In the genomic region with DNA sequence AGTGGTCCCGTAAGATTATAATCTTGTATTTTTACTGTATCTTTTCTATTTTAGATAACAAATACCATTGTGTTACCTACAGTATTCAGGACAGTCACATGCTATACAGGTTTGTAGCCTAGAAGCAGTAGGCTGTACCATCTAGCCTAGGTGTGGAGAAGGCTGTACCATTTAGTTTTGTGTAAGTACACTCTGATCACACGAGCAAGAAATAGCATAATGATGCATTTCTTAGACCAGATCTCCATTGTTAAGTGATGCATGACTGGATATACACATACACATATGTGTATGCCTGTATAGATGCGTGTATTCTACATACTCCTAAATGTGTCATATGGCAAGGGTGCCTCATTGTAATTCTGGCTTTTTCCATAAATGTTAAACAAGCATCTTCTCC, we compare ENCODE assay signal across 17 cellular contexts. TPM values are rescaled to one million over a fixed set of nuclear protein-coding genes. Genes with fewer than 3 reads are reported as not detected.
A peak's percentile ranks its signal among the peaks of the same experiment; 100 is the strongest.
DNase-seq lines count a peak whose midpoint lies in the region; ATAC-seq and TF ChIP-seq lines count a peak whose summit lies in the region.
"Had no signal": no experiment of that assay in that cellular context is flagged by ENCODE, and none has a peak within 500 bp of the region (broad histone marks: within the 10 kb centered on the region; RNA-seq: fewer than 3 reads in every experiment).

No MANE protein-coding gene starts in this region.

- no peaks in the 10 kb centered on the region for H3K9me3 Mint-ChIP-seq in GM23338
- H3K9me3 Mint-ChIP-seq: CD14-positive monocyte had no signal

- H3K4me3 Mint-ChIP-seq in GM23338, result no peak overlapping the region
- H3K4me3 Mint-ChIP-seq: CD14-positive monocyte had no signal

- H3K4me1 ChIP-seq in GM23338 (ENCODE audit: insufficient read depth) (peaks cover 42% of the 10 kb centered on the region), OCI-LY1 (ENCODE audit: insufficient read depth, low read length, severe bottlenecking) (peaks cover 56% of the 10 kb centered on the region), esophagus squamous epithelium (peaks cover 28 to 43% (median 28%) of the 10 kb centered on the region in 3 donors), stomach smooth muscle (ENCODE audit: control insufficient read depth, insufficient read depth, low read length) (peaks cover 57% of the 10 kb centered on the region)

- no peaks in the 10 kb centered on the region for H3K9me3 ChIP-seq in OCI-LY1 (ENCODE audit: low read length)
- no peaks in the 10 kb centered on the region for H3K9me3 ChIP-seq in esophagus squamous epithelium
- no peaks in the 10 kb centered on the region for H3K9me3 ChIP-seq in stomach smooth muscle (ENCODE audit: control insufficient read depth in 2 of 2, low read length in 2 of 2)

- H3K9ac ChIP-seq in OCI-LY1 (ENCODE audit: low read length) (no peak overlapping the region; the same call in 1 of the 2 replicates), stomach smooth muscle (ENCODE audit: low read length in 2 of 2) (peak overlapping the region in 1 of 2 donors; percentile 16)

- DNase-seq in GM23338 (ENCODE audit: low spot score) (no peak), esophagus squamous epithelium (lab: John Stamatoyannopoulos, UW) (no peak), DMS153 treated with DMSO at 0.1 percent for 48 hours (lab: John Stamatoyannopoulos, UW; ENCODE audit: unreplicated experiment) (no peak)
- DNase-seq in effector CD8-positive, alpha-beta T cell (lab: John Stamatoyannopoulos, UW), result no peak
- no peak for DNase-seq in stimulated activated CD4-positive, alpha-beta T cell treated with anti-CD3 and anti-CD28 coated beads, Interleukin-1b, Interleukin-23, amount 100 ng/mL, for 48 hours
- DNase-seq: GF-D8, HCEC 1CT, MV-4-11, NCI-H187, NCI-H2227 treated with DMSO at 0.1 percent for 48 hours, NCI-H524, NCI-H82, PC-9 had no signal

- H3K4me2 ChIP-seq in GM23338 (no peak overlapping the region), OCI-LY1 (ENCODE audit: low read length) (no peak overlapping the region)
- H3K4me2 ChIP-seq: PC-9 had no signal

- H3K4me3 ChIP-seq in GM23338 (no peak overlapping the region), OCI-LY1 (ENCODE audit: low read depth, low read length, poor library complexity, severe bottlenecking) (no peak overlapping the region), esophagus squamous epithelium (no peak overlapping the region), stomach smooth muscle (ENCODE audit: low read length in 2 of 2) (no peak overlapping the region)
- H3K4me3 ChIP-seq: GM12878, PC-9 had no signal

- H3K9me2 ChIP-seq in GM23338 (ENCODE audit: insufficient read depth) (no peaks in the 10 kb centered on the region), OCI-LY1 (ENCODE audit: low read depth, low read length) (no peaks in the 10 kb centered on the region)

- no peak for ATAC-seq in GM23338
- ATAC-seq: GM12878 had no signal

- intact Hi-C loops in esophagus squamous epithelium (cut with DNase I), result no loop called here

- no peak for TF ChIP-seq POLR2A in esophagus squamous epithelium (IDR thresholded peaks at IDR 0.05)

- WGBS in esophagus squamous epithelium, 2 donors, result 86 to 89% methylated on average over 3 of the region's 3 CpGs

- peak overlapping the region; percentile 9; the same call in 1 of the 2 replicates for H3K27ac Mint-ChIP-seq in GM23338

- no peaks in the 10 kb centered on the region for H3F3A ChIP-seq in GM23338 (replicated peaks; ENCODE audit: low read depth)
- no peaks in the 10 kb centered on the region for H3F3A ChIP-seq in OCI-LY1 (ENCODE audit: insufficient read depth, low read length)

- no peaks in the 10 kb centered on the region for H3K36me3 ChIP-seq in GM23338 (ENCODE audit: insufficient read depth)
- peaks cover 5% of the 10 kb centered on the region; the same call in 1 of the 2 replicates for H3K36me3 ChIP-seq in OCI-LY1 (ENCODE audit: insufficient read depth, low read length)
- H3K36me3 ChIP-seq in esophagus squamous epithelium, result no peaks in the 10 kb centered on the region
- H3K36me3 ChIP-seq in stomach smooth muscle (ENCODE audit: control insufficient read depth in 2 of 2, insufficient read depth in 2 of 2, low read length in 2 of 2), result peaks cover 0 to 2% of the 10 kb centered on the region in 2 donors

- H3K79me2 ChIP-seq in GM23338 (replicated peaks; ENCODE audit: insufficient read depth) (peaks cover 92% of the 10 kb centered on the region), OCI-LY1 (ENCODE audit: insufficient read depth, low read length) (peaks cover 25% of the 10 kb centered on the region)

- H3K36me3 Mint-ChIP-seq in GM23338 (ENCODE audit: low read depth), result peaks cover 3% of the 10 kb centered on the region; the same call in 1 of the 3 replicates

- H2AFZ ChIP-seq in GM23338, result no peak overlapping the region
- no peak overlapping the region for H2AFZ ChIP-seq in OCI-LY1 (ENCODE audit: low read length)
- H2AFZ ChIP-seq: PC-9 had no signal

- H3K27me3 Mint-ChIP-seq in GM23338 (ENCODE audit: insufficient read depth, low read depth, poor library complexity), result peaks cover 10% of the 10 kb centered on the region

- H3K4me1 Mint-ChIP-seq in GM23338, result peaks cover 53% of the 10 kb centered on the region

- H3K27ac ChIP-seq in GM23338 (ENCODE audit: low read depth) (0 out of 2 replicates have a peak overlapping the region, but pooled peaks have one; percentile 70), OCI-LY1 (ENCODE audit: low read depth, low read length, poor library complexity, severe bottlenecking) (peak overlapping the region; percentile 83), esophagus squamous epithelium (peak overlapping the region in 3 of 4 donors; percentile 41 to 69 (median 60)), stomach smooth muscle (ENCODE audit: low read length) (peak overlapping the region; percentile 64)
- H3K27ac ChIP-seq: PC-9 had no signal

- no peak for TF ChIP-seq CTCF in GM23338 (conservative IDR thresholded peaks at IDR 0.05; ENCODE audit: low read depth in 2 of 2)
- TF ChIP-seq CTCF in OCI-LY1 (IDR thresholded peaks at IDR 0.05; ENCODE audit: low read length), result no peak
- TF ChIP-seq CTCF in esophagus squamous epithelium (IDR thresholded peaks at IDR 0.05), result no peak

- H3K27me3 ChIP-seq in GM23338 (ENCODE audit: insufficient read depth) (no peaks in the 10 kb centered on the region), OCI-LY1 (ENCODE audit: insufficient read depth, low read length) (no peaks in the 10 kb centered on the region), esophagus squamous epithelium (no peaks in the 10 kb centered on the region), stomach smooth muscle (ENCODE audit: control insufficient read depth in 1 of 2, insufficient read depth in 2 of 2, low read length in 2 of 2) (no peaks in the 10 kb centered on the region)

- H4K20me1 ChIP-seq in GM23338 (replicated peaks; ENCODE audit: insufficient read depth), result peaks cover 23% of the 10 kb centered on the region
- no peaks in the 10 kb centered on the region for H4K20me1 ChIP-seq in OCI-LY1 (ENCODE audit: insufficient read depth, low read length)

TF ChIP-seq in GM23338, 12 proteins besides CTCF, POLR2A, EP300 and RAD21:
- TF ChIP-seq EZH2phosphoT487 (IDR thresholded peaks at IDR 0.05; ENCODE audit: unreplicated experiment) (no peak), JUNB (IDR thresholded peaks at IDR 0.05; ENCODE audit: unreplicated experiment) (no peak), REST (IDR thresholded peaks at IDR 0.05; ENCODE audit: unreplicated experiment) (no peak), EZH2 (IDR thresholded peaks at IDR 0.05; ENCODE audit: low read depth, unreplicated experiment) (no peak), NANOG (IDR thresholded peaks at IDR 0.05; ENCODE audit: borderline replicate concordance) (no peak), CREB1 (CRISPR knock-in tag; IDR thresholded peaks at IDR 0.05; ENCODE audit: low read depth) (no peak)
- TF ChIP-seq, protein P1, sequence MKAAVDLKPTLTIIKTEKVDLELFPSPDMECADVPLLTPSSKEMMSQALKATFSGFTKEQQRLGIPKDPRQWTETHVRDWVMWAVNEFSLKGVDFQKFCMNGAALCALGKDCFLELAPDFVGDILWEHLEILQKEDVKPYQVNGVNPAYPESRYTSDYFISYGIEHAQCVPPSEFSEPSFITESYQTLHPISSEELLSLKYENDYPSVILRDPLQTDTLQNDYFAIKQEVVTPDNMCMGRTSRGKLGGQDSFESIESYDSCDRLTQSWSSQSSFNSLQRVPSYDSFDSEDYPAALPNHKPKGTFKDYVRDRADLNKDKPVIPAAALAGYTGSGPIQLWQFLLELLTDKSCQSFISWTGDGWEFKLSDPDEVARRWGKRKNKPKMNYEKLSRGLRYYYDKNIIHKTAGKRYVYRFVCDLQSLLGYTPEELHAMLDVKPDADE (IDR thresholded peaks at IDR 0.05), result no peak

RNA-seq across cellular contexts. Expression of gene GALNT2, which starts 33.9 kb away (rescaled TPM):
- 37.2 and 48.3 TPM in 2 replicates for total RNA-seq in GM23338 (2014; rRNA removed; shearing (Covaris generic))
- polyA plus RNA-seq in GM23338 (2016; fragmentation: Nextera tagmentation; extraction: Ambion mirVana), result 17.8 and 19.2 TPM in 2 replicates
- 10 to 100 TPM; 25.8 to 36.2 (median 31.0) TPM for total RNA-seq in esophagus squamous epithelium
